ENCODE assay signal across 16 cellular contexts in the genomic region with DNA sequence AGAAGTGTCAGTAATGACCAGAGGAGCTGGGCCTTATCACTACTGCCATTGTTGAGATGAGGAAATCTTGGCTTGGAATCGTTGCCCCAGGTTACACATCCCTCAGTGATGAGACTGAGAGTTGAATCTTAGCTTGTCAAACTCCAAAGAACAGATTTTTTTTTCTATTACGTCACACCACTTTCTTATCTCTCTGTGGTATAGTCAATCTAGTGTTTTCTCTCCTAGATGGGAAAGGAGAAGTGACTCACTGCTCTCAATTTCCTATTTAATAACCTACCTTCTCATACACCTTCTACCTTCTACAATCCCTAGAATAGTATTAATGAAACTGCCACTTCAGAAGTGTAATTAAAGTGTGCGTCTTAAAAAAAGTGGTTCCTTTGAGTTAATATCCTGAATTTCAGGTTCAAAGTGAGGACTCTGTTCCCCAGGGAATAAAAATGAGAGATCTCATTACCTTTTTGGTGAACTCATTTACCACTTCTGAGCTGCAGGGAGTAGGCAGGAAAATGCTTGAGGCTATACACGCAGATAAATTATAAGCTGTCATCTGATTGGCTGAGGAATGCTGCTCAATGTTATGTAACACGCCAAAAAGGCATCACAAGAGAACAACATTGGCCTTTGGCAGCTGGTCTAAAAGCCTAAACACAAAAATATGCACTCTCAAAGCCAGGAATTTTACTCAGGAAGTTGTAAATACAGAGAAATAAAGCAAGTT. TPM values are rescaled to one million over a fixed set of nuclear protein-coding genes. Genes with fewer than 3 reads are reported as not detected.
DNase-seq lines count a peak whose midpoint lies in the region; ATAC-seq and TF ChIP-seq lines count a peak whose summit lies in the region.
"Had no signal": no experiment of that assay in that cellular context is flagged by ENCODE, and none has a peak within 500 bp of the region (broad histone marks: within the 10 kb centered on the region; RNA-seq: fewer than 3 reads in every experiment).

No MANE protein-coding gene starts in this region.

- no peak overlapping the region for H2BK120ac ChIP-seq in mesenchymal stem cell (ENCODE audit: low read depth, low read length)

- no peak overlapping the region for H2BK12ac ChIP-seq in mesenchymal stem cell (ENCODE audit: low read length in 2 of 2)

- no peak overlapping the region for H2BK5ac ChIP-seq in mesenchymal stem cell (ENCODE audit: low read depth, low read length, poor library complexity, severe bottlenecking)

- no peak overlapping the region for H3K4me2 ChIP-seq in mesenchymal stem cell (ENCODE audit: low read length, poor library complexity, severe bottlenecking)
- H3K4me2 ChIP-seq: SK-N-SH had no signal

- peak; percentile 91 for DNase-seq in AG10803 (ENCODE audit: low read depth)
- no peak for DNase-seq in ascending aorta (ENCODE audit: low spot score in 2 of 2)
- DNase-seq in mesenchymal stem cell = peak; percentile 64
- DNase-seq in cardiac septum (ENCODE audit: low spot score) = no peak
- no peak for DNase-seq in NCI-H1092 (lab: John Stamatoyannopoulos, UW)
- no peak for DNase-seq in NCI-H345 (lab: John Stamatoyannopoulos, UW)
- DNase-seq: activated CD4-positive, alpha-beta T cell treated with anti-CD3 and anti-CD28 coated beads, Interleukin-2, amount 50 U/mL, for 1 hour; activated naive CD4-positive, alpha-beta T cell treated with Interleukin-2 at 50 U/mL for 16 hours; CD8-positive, alpha-beta T cell; endodermal cell; islet precursor cell; NCI-H2227 treated with DMSO at 0.1 percent for 48 hours; SK-N-SH had no signal

- H3K27me3 ChIP-seq in ascending aorta (no peaks in the 10 kb centered on the region), mesenchymal stem cell (ENCODE audit: control insufficient read depth in 1 of 2, insufficient read depth in 1 of 2, low read length in 2 of 2) (no peaks in the 10 kb centered on the region)
- H3K27me3 ChIP-seq: neutrophil had no signal

- no peak overlapping the region for H3K9ac ChIP-seq in mesenchymal stem cell (ENCODE audit: low read length)
- H3K9ac ChIP-seq: SK-N-SH had no signal

- H3K4me3 ChIP-seq in AG10803 (ENCODE audit: low read length) = no peak overlapping the region
- H3K4me3 ChIP-seq in ascending aorta = no peak overlapping the region
- H3K4me3 ChIP-seq in mesenchymal stem cell (ENCODE audit: insufficient read depth in 1 of 2, low read depth in 1 of 2, low read length in 2 of 2) = no peak overlapping the region

- peak overlapping the region in 1 of 2 experiments; percentile 70 for H3K18ac ChIP-seq in mesenchymal stem cell (ENCODE audit: low read depth in 1 of 2, low read length in 2 of 2)

- no peaks in the 10 kb centered on the region for H3K36me3 ChIP-seq in ascending aorta
- no peaks in the 10 kb centered on the region for H3K36me3 ChIP-seq in mesenchymal stem cell (ENCODE audit: control insufficient read depth in 1 of 2, insufficient read depth in 2 of 2, low read depth in 1 of 2, low read length in 2 of 2)
- H3K36me3 ChIP-seq: neutrophil had no signal

- no peaks in the 10 kb centered on the region for H3K79me1 ChIP-seq in mesenchymal stem cell (replicated peaks; ENCODE audit: low read length, poor library complexity, severe bottlenecking)

- H3K14ac ChIP-seq in mesenchymal stem cell (ENCODE audit: low read length in 2 of 2) = no peak overlapping the region

- intact Hi-C loops in ascending aorta (cut with DNase I) = no loop called here
- intact Hi-C loops in cardiac septum (cut with DNase I) = no loop called here

- H3K27ac ChIP-seq in ascending aorta (peak overlapping the region; percentile 26 to 33), mesenchymal stem cell (ENCODE audit: low read length, poor library complexity, severe bottlenecking) (no peak overlapping the region)
- H3K27ac ChIP-seq: neutrophil had no signal

- H2BK15ac ChIP-seq in mesenchymal stem cell (ENCODE audit: low read depth, poor library complexity, severe bottlenecking) = no peak overlapping the region

- TF ChIP-seq CTCF in AG10803 (conservative IDR thresholded peaks at IDR 0.05; ENCODE audit: low read length) = no peak
- no peak for TF ChIP-seq CTCF in ascending aorta (IDR thresholded peaks at IDR 0.05)

- 64% methylated on average over 3 of the region's 5 CpGs for WGBS in mesenchymal stem cell

- H3K4ac ChIP-seq in mesenchymal stem cell (ENCODE audit: low read depth in 1 of 2, low read length in 2 of 2) = no peak overlapping the region

- H2AK5ac ChIP-seq in mesenchymal stem cell (ENCODE audit: low read length, severe bottlenecking) = no peak overlapping the region

- H3K23ac ChIP-seq in mesenchymal stem cell (ENCODE audit: low read length in 2 of 2) = no peak overlapping the region

- peaks cover 0 to 3% of the 10 kb centered on the region in 2 donors for H3K4me1 ChIP-seq in ascending aorta
- H3K4me1 ChIP-seq in mesenchymal stem cell (ENCODE audit: control insufficient read depth, insufficient read depth, low read depth, low read length) = no peaks in the 10 kb centered on the region

- no peak overlapping the region for H2AFZ ChIP-seq in mesenchymal stem cell (ENCODE audit: low read depth, low read length)

- peak; percentile 62 for ATAC-seq in HG03432 (IDR thresholded peaks at IDR 0.05; ENCODE audit: unreplicated experiment)
- ATAC-seq in GM18511 (IDR thresholded peaks at IDR 0.05; ENCODE audit: unreplicated experiment) = no peak
- ATAC-seq: CD8-positive, alpha-beta T cell had no signal

- H3K9me3 ChIP-seq in ascending aorta = no peaks in the 10 kb centered on the region
- H3K9me3 ChIP-seq in mesenchymal stem cell (ENCODE audit: control insufficient read depth, low read length) = no peaks in the 10 kb centered on the region
- H3K9me3 ChIP-seq: neutrophil, SK-N-SH had no signal

- no peak overlapping the region for H4K91ac ChIP-seq in mesenchymal stem cell (ENCODE audit: low read length)

- no peak overlapping the region for H4K8ac ChIP-seq in mesenchymal stem cell (ENCODE audit: low read length)

RNA-seq across cellular contexts. Expression of a gene that starts 59.3 kb away (rescaled TPM):
- total RNA-seq in ascending aorta (12.8 TPM), cardiac septum (1.9 TPM)
- 5.1 TPM for polyA plus RNA-seq in mesenchymal stem cell (2013, experiment 1 of 2)
- polyA plus RNA-seq in mesenchymal stem cell (2013, experiment 2 of 2) = 6.1 TPM

Comparison
In these comparisons a context has a peak if more than half of its experiments do, and no peak if none do; other contexts are left out.
1. DNase-seq: peak in AG10803 (single experiment) and mesenchymal stem cell (single experiment); none in ascending aorta (0 of 2), cardiac septum (single experiment), NCI-H1092 (single experiment) and NCI-H345 (single experiment).